Comparison of ENCODE assay signal across 27 cellular contexts in the genomic region with DNA sequence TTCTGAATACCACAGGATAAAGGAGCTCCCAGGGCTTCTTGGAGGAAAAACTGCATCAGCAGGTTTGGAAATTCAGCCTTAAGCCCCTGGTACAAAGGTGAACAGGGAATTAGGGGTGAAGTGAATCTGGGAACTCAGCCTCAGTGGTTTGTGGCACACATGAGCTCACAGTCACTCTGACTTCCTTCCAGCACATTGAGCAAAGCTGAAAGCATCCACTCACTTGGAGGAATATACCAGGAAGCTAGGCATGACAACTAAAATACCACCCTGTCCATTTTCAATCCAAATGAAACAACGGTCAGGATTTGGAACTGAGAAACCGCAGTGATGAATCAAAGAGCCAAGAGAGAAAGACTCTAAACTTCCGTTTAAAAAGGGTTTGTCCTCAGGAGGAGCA.
A peak's percentile ranks its signal among the peaks of the same experiment; 100 is the strongest.
DNase-seq lines count a peak whose midpoint lies in the region; ATAC-seq and TF ChIP-seq lines count a peak whose summit lies in the region.
"Had no signal": no experiment of that assay in that cellular context is flagged by ENCODE, and none has a peak within 500 bp of the region (broad histone marks: within the 10 kb centered on the region; RNA-seq: fewer than 3 reads in every experiment).

No MANE protein-coding gene starts in this region.

- H3K4me3 Mint-ChIP-seq in brain, result no peak overlapping the region
- H3K4me3 Mint-ChIP-seq in activated T-cell treated with anti-CD3 and anti-CD28 coated beads, Interleukin-2, amount 50 U/mL, for 4 hours, result no peak overlapping the region
- H3K4me3 Mint-ChIP-seq: activated CD4-positive, alpha-beta memory T cell treated with anti-CD3 and anti-CD28 coated beads for 36 hours; dendritic cell treated with granulocyte-macrophage colony-stimulating factor and Interleukin-4, amounts not matched to agents 40 ng/mL and 50 ng/mL, for 4 days; natural killer cell treated with Interleukin-12 subunit alpha and Interleukin-12 subunit beta and Interleukin-15 and Interleukin-18, amount 100 ng/mL, for 72 hours had no signal

- TF ChIP-seq POLR2A in suprapubic skin (IDR thresholded peaks at IDR 0.05), result no peak

- H3K27ac Mint-ChIP-seq in brain, result peak overlapping the region; percentile 26 to 86 (median 57)
- H3K27ac Mint-ChIP-seq: activated CD4-positive, alpha-beta memory T cell treated with anti-CD3 and anti-CD28 coated beads for 36 hours; dendritic cell treated with granulocyte-macrophage colony-stimulating factor and Interleukin-4, amounts not matched to agents 40 ng/mL and 50 ng/mL, for 4 days; natural killer cell treated with Interleukin-12 subunit alpha and Interleukin-12 subunit beta and Interleukin-15 and Interleukin-18, amount 100 ng/mL, for 72 hours had no signal

- H3K27me3 ChIP-seq in suprapubic skin, result no peaks in the 10 kb centered on the region
- H3K27me3 ChIP-seq: body of pancreas, Peyer's patch, testis had no signal

- no peak for TF ChIP-seq EP300 in suprapubic skin (IDR thresholded peaks at IDR 0.05)

- H3K4me1 ChIP-seq in suprapubic skin, result peaks cover 3% of the 10 kb centered on the region
- H3K4me1 ChIP-seq: A549, body of pancreas, Peyer's patch, testis had no signal

- 44% methylated on average over 3 of the region's 3 CpGs for WGBS in suprapubic skin

- DNase-seq in AG10803 (ENCODE audit: low read depth), result peak; percentile 7
- DNase-seq in LHCN-M2 (ENCODE audit: low read depth), result peak; percentile 4
- DNase-seq in renal cortical epithelial cell (ENCODE audit: low read depth), result peak; percentile 6
- no peak for DNase-seq in suprapubic skin (ENCODE audit: low spot score in 2 of 2)
- DNase-seq in activated T-cell treated with anti-CD3 and anti-CD28 coated beads, Interleukin-2, amount 50 U/mL, for 4 hours, result no peak
- no peak for DNase-seq in NCI-H1694 (lab: John Stamatoyannopoulos, UW)
- DNase-seq: activated CD4-positive, alpha-beta memory T cell treated with anti-CD3 and anti-CD28 coated beads for 36 hours; activated CD4-positive, alpha-beta T cell treated with anti-CD3 and anti-CD28 coated beads for 1 hour; activated naive CD4-positive, alpha-beta T cell; body of pancreas; HCEC 1CT; Kasumi-1; kidney glomerular epithelial cell; NCI-H187 treated with DMSO at 0.1 percent for 48 hours; NCI-H2171 treated with DMSO at 0.1 percent for 48 hours; NCI-H524 treated with DMSO at 0.1 percent for 48 hours; Peyer's patch; SHP77 treated with DMSO at 0.1 percent for 48 hours; stimulated activated naive CD4-positive, alpha-beta T cell; testis had no signal

- H3K4me1 Mint-ChIP-seq in brain, result peaks cover 36% of the 10 kb centered on the region
- H3K4me1 Mint-ChIP-seq in activated T-cell treated with anti-CD3 and anti-CD28 coated beads, Interleukin-2, amount 50 U/mL, for 4 hours (ENCODE audit: low read depth), result no peaks in the 10 kb centered on the region

- H3K36me3 ChIP-seq in suprapubic skin, result no peaks in the 10 kb centered on the region
- H3K36me3 ChIP-seq: Peyer's patch had no signal

- no peak overlapping the region for H3K27ac ChIP-seq in suprapubic skin
- H3K27ac ChIP-seq: A549, body of pancreas, Peyer's patch, testis had no signal

- ATAC-seq in esophagus mucosa, result no peak
- no peak for ATAC-seq in activated T-cell treated with anti-CD3 and anti-CD28 coated beads, Interleukin-2, amount 50 U/mL, for 4 hours
- ATAC-seq: A549; body of pancreas; natural killer cell treated with Interleukin-12 subunit alpha and Interleukin-12 subunit beta and Interleukin-15 and Interleukin-18, amount 100 ng/mL, for 72 hours had no signal

- H3K9me3 ChIP-seq in suprapubic skin, result no peaks in the 10 kb centered on the region
- H3K9me3 ChIP-seq: body of pancreas, Peyer's patch, testis had no signal

- no peak overlapping the region for H3K4me3 ChIP-seq in AG10803 (ENCODE audit: low read length)
- no peak overlapping the region for H3K4me3 ChIP-seq in suprapubic skin
- H3K4me3 ChIP-seq: A549, body of pancreas, lung, Peyer's patch, smooth muscle cell, testis had no signal

- peaks cover 10% of the 10 kb centered on the region for H3K27me3 Mint-ChIP-seq in brain
- H3K27me3 Mint-ChIP-seq in activated T-cell treated with anti-CD3 and anti-CD28 coated beads, Interleukin-2, amount 50 U/mL, for 4 hours (ENCODE audit: low read depth), result peaks cover 3% of the 10 kb centered on the region

- H3K9me3 Mint-ChIP-seq in brain, result peaks cover 4 to 16% (median 10%) of the 10 kb centered on the region in 5 experiments
- no peaks in the 10 kb centered on the region for H3K9me3 Mint-ChIP-seq in activated T-cell treated with anti-CD3 and anti-CD28 coated beads, Interleukin-2, amount 50 U/mL, for 4 hours
- H3K9me3 Mint-ChIP-seq: activated CD4-positive, alpha-beta memory T cell treated with anti-CD3 and anti-CD28 coated beads for 36 hours; natural killer cell treated with Interleukin-12 subunit alpha and Interleukin-12 subunit beta and Interleukin-15 and Interleukin-18, amount 100 ng/mL, for 72 hours had no signal

- no peaks in the 10 kb centered on the region for H3K36me3 Mint-ChIP-seq in brain
- H3K36me3 Mint-ChIP-seq in activated T-cell treated with anti-CD3 and anti-CD28 coated beads, Interleukin-2, amount 50 U/mL, for 4 hours (ENCODE audit: insufficient read depth), result no peaks in the 10 kb centered on the region
- H3K36me3 Mint-ChIP-seq: activated CD4-positive, alpha-beta memory T cell treated with anti-CD3 and anti-CD28 coated beads for 36 hours; natural killer cell treated with Interleukin-12 subunit alpha and Interleukin-12 subunit beta and Interleukin-15 and Interleukin-18, amount 100 ng/mL, for 72 hours had no signal

- TF ChIP-seq CTCF in AG10803 (conservative IDR thresholded peaks at IDR 0.05; ENCODE audit: low read length) (no peak), brain (conservative IDR thresholded peaks at IDR 0.05) (no peak), suprapubic skin (IDR thresholded peaks at IDR 0.05) (no peak)

Comparison
In these comparisons a context has a peak if more than half of its experiments do, and no peak if none do; other contexts are left out.
1. DNase-seq: peak in AG10803 (single experiment), LHCN-M2 (single experiment) and renal cortical epithelial cell (single experiment); none in suprapubic skin (0 of 2), activated T-cell treated with anti-CD3 and anti-CD28 coated beads, Interleukin-2, amount 50 U/mL, for 4 hours (single experiment) and NCI-H1694 (single experiment).